In genomic region chr18:23228102-23229051, GRCh38 we compare ENCODE assay signal across 9 cellular contexts.
DNase-seq lines count a peak whose midpoint lies in the region; ATAC-seq and TF ChIP-seq lines count a peak whose summit lies in the region.
"Had no signal": no experiment of that assay in that cellular context is flagged by ENCODE, and none has a peak within 500 bp of the region (broad histone marks: within the 10 kb centered on the region; RNA-seq: fewer than 3 reads in every experiment).

No MANE protein-coding gene starts in this region.

- H3K4me3 ChIP-seq in DOHH2 (ENCODE audit: low read length) = peak overlapping the region; percentile 49
- H3K4me3 ChIP-seq in SJCRH30 = no peak overlapping the region
- H3K4me3 ChIP-seq in right atrium auricular region = no peak overlapping the region
- no peak overlapping the region for H3K4me3 ChIP-seq in uterus

- H3K27ac ChIP-seq in DOHH2 (ENCODE audit: low read depth, low read length) (peak overlapping the region; percentile 93), SJCRH30 (peak overlapping the region; percentile 90), right atrium auricular region (peak overlapping the region; percentile 82 to 92), uterus (peak overlapping the region; percentile 84 to 95)
- H3K27ac ChIP-seq: neutrophil had no signal

- peak; percentile 40 to 62 for DNase-seq in SJCRH30
- no peak for DNase-seq in right atrium auricular region (ENCODE audit: low spot score)
- peak in 1 of 2 donors; percentile 65 for DNase-seq in uterus
- no peak for DNase-seq in iPS-NIHi11 (ENCODE audit: low spot score)
- no peak for DNase-seq in HuH-7 (ENCODE audit: low spot score)

- H3K36me3 ChIP-seq in DOHH2 (ENCODE audit: control insufficient read depth, low read length) (peaks cover 7% of the 10 kb centered on the region), SJCRH30 (0 out of 2 replicates have a peak, but pooled peaks cover 2% of the 10 kb centered on the region), right atrium auricular region (no peaks in the 10 kb centered on the region), uterus (no peaks in the 10 kb centered on the region)
- H3K36me3 ChIP-seq: neutrophil had no signal

- peak; percentile 50 for TF ChIP-seq POLR2A in GM19099 (IDR thresholded peaks at IDR 0.05; ENCODE audit: extremely low read depth, insufficient read length, low read depth)
- TF ChIP-seq POLR2A in uterus (IDR thresholded peaks at IDR 0.05) = no peak

- intact Hi-C loops in uterus (cut with DNase I; ENCODE audit: low total_unique reads) = no loop called here

- no peaks in the 10 kb centered on the region for H3K27me3 ChIP-seq in DOHH2 (ENCODE audit: control insufficient read depth, low read length)
- no peaks in the 10 kb centered on the region for H3K27me3 ChIP-seq in SJCRH30
- H3K27me3 ChIP-seq in right atrium auricular region = no peaks in the 10 kb centered on the region
- no peaks in the 10 kb centered on the region for H3K27me3 ChIP-seq in uterus
- H3K27me3 ChIP-seq: neutrophil had no signal

- peak overlapping the region; percentile 78 for H3K4me2 ChIP-seq in DOHH2 (ENCODE audit: low read length)

- peaks cover 25% of the 10 kb centered on the region for H3F3A ChIP-seq in DOHH2 (ENCODE audit: control insufficient read depth, insufficient read depth)

- no peaks in the 10 kb centered on the region for H3K9me2 ChIP-seq in DOHH2 (replicated peaks; ENCODE audit: control insufficient read depth, low read length)

- no peaks in the 10 kb centered on the region for H4K20me1 ChIP-seq in DOHH2 (ENCODE audit: control insufficient read depth, insufficient read depth, low read depth, low read length)

- ATAC-seq in HG03103 (IDR thresholded peaks at IDR 0.05; ENCODE audit: low read depth, unreplicated experiment) = peak; percentile 33

- H3K9me3 ChIP-seq in DOHH2 (ENCODE audit: control insufficient read depth, insufficient read depth, low read length) (no peaks in the 10 kb centered on the region), SJCRH30 (replicated peaks) (no peaks in the 10 kb centered on the region), right atrium auricular region (no peaks in the 10 kb centered on the region), uterus (no peaks in the 10 kb centered on the region)
- H3K9me3 ChIP-seq: neutrophil had no signal

- no peak for TF ChIP-seq CTCF in DOHH2 (IDR thresholded peaks at IDR 0.05; ENCODE audit: low read depth, low read length, poor library complexity, severe bottlenecking)
- TF ChIP-seq CTCF in right atrium auricular region (IDR thresholded peaks at IDR 0.05) = no peak
- no peak for TF ChIP-seq CTCF in uterus (IDR thresholded peaks at IDR 0.05)

- no peaks in the 10 kb centered on the region for H3K79me2 ChIP-seq in DOHH2 (ENCODE audit: control insufficient read depth, low read length)

- H3K4me1 ChIP-seq in DOHH2 (ENCODE audit: control insufficient read depth, low read length) = peaks cover 99% of the 10 kb centered on the region
- H3K4me1 ChIP-seq in SJCRH30 = peaks cover 37% of the 10 kb centered on the region
- peaks cover 0 to 69% of the 10 kb centered on the region in 2 donors for H3K4me1 ChIP-seq in right atrium auricular region
- peaks cover 14 to 24% of the 10 kb centered on the region in 2 donors for H3K4me1 ChIP-seq in uterus

Comparison
In these comparisons a context has a peak if more than half of its experiments do, and no peak if none do; other contexts are left out.
1. DNase-seq: peak in SJCRH30 (2 of 2); none in right atrium auricular region (single experiment), iPS-NIHi11 (single experiment) and HuH-7 (single experiment).
2. Peak in every context shown above with its lines, with median percentiles within 50 percentile points of each other: H3K27ac ChIP-seq.